In the genomic region with DNA sequence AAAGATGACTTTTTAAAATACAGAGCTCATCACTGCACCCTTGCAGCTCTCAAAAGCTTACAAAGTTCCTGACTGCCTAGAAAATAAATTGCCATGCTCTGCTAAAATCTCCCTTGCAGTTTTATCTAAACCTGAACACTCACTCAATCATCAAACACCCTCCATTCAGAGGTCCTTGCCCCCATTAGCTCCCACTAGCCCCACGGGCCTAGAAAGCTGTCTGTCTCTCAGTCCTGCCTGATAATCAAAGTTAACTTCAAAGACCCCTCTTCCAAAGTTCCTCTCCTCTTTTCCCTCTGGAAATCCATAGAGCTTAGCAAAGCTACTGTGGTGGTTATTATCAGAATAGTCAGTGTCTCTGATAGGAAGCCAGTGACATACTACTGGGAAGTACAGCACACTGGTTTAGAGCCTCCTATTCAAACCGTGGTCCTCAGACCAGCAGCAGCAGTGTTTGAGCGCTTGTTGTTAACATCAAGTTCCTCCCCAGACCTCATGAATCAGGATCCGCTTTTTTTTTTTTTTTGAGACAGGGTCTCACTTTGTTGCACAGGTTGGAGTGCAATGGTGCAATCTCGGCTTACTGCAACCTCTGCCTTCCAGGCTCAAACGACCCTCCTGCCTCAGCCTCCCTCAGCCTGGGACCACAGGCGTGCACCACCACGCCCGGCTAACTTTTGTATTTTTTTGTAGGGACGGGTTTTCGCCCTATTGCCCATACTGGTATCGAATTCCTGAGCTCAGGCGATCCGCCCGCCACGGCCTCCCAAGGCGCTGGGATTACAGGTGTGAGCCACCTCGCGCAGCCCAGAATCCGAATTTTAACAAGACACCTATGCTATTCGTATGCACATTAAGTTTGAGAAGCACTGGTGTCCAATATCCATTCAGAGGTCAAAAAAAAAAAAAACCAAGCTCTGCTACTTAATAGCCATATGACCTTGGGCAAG, we compare ENCODE assay signal across 8 cellular contexts.
DNase-seq lines count a peak whose midpoint lies in the region; ATAC-seq and TF ChIP-seq lines count a peak whose summit lies in the region.

No MANE protein-coding gene starts in this region.

- no peaks in the 10 kb centered on the region for H3K9me3 ChIP-seq in iPS DF 6.9 (ENCODE audit: control insufficient read depth, insufficient read depth, low read length)

- H3K27me3 ChIP-seq in HL-60 (ENCODE audit: insufficient read depth, poor library complexity, severe bottlenecking) (no peaks in the 10 kb centered on the region), iPS DF 6.9 (ENCODE audit: control insufficient read depth, insufficient read depth, low read length) (no peaks in the 10 kb centered on the region)

- peak overlapping the region; percentile 87 for H3K27ac Mint-ChIP-seq in stimulated activated memory B cell treated with anti-CD40 and anti-IgM and Interleukin-4, amounts not matched to agents 10 μg/mL and 1 μg/mL and 100 μg/mL, for 72 hours

- no CpG with 5 or more reads among the region's 21 CpGs for WGBS in iPS DF 6.9 (ENCODE audit: insufficient coverage, insufficient read length)

- peaks cover 6% of the 10 kb centered on the region for H3K36me3 Mint-ChIP-seq in stimulated activated memory B cell treated with anti-CD40 and anti-IgM and Interleukin-4, amounts not matched to agents 10 μg/mL and 1 μg/mL and 100 μg/mL, for 72 hours

- H3K9me3 Mint-ChIP-seq in stimulated activated memory B cell treated with anti-CD40 and anti-IgM and Interleukin-4, amounts not matched to agents 10 μg/mL and 1 μg/mL and 100 μg/mL, for 72 hours = no peaks in the 10 kb centered on the region

- TF ChIP-seq CTCF in HL-60 (IDR thresholded peaks at IDR 0.05; ENCODE audit: insufficient read depth, low read length) = no peak
- no peak for TF ChIP-seq CTCF in VCaP (conservative IDR thresholded peaks at IDR 0.05)

- no peaks in the 10 kb centered on the region for H3K36me3 ChIP-seq in iPS DF 6.9 (ENCODE audit: control insufficient read depth, insufficient read depth, low read length)

- H3K4me1 Mint-ChIP-seq in stimulated activated memory B cell treated with anti-CD40 and anti-IgM and Interleukin-4, amounts not matched to agents 10 μg/mL and 1 μg/mL and 100 μg/mL, for 72 hours = peaks cover 54% of the 10 kb centered on the region

- no peaks in the 10 kb centered on the region for H3K4me1 ChIP-seq in iPS DF 6.9 (ENCODE audit: control insufficient read depth, insufficient read depth, low read length)

- H3K27ac ChIP-seq in HL-60 (replicated peaks) (peak overlapping the region; percentile 86), VCaP (peak overlapping the region; percentile 92), iPS DF 6.9 (ENCODE audit: low read length) (no peak overlapping the region)

- H3K4me3 Mint-ChIP-seq in stimulated activated memory B cell treated with anti-CD40 and anti-IgM and Interleukin-4, amounts not matched to agents 10 μg/mL and 1 μg/mL and 100 μg/mL, for 72 hours = peak overlapping the region; percentile 89

- H3K4me3 ChIP-seq in HL-60 (replicated peaks; ENCODE audit: insufficient read depth, low read length) = peak overlapping the region; percentile 75
- peak overlapping the region; percentile 84; the same call in 1 of the 2 replicates for H3K4me3 ChIP-seq in iPS DF 6.9 (ENCODE audit: low read length)

- DNase-seq in HL-60 (ENCODE audit: low read depth in 1 of 2, low spot score in 1 of 2) (peak in 1 of 2 experiments; percentile 39), iPS DF 6.9 (ENCODE audit: low read depth, low spot score) (no peak), NCI-H1694 treated with DMSO at 0.1 percent for 48 hours (lab: John Stamatoyannopoulos, UW) (no peak), epidermal melanocyte (ENCODE audit: insufficient read length, low spot score) (no peak)
- DNase-seq in effector CD4-positive, alpha-beta T cell = no peak

- H3K27me3 Mint-ChIP-seq in stimulated activated memory B cell treated with anti-CD40 and anti-IgM and Interleukin-4, amounts not matched to agents 10 μg/mL and 1 μg/mL and 100 μg/mL, for 72 hours = no peaks in the 10 kb centered on the region

- no peak for ATAC-seq in stimulated activated memory B cell treated with anti-CD40 and anti-IgM and Interleukin-4, amounts not matched to agents 10 μg/mL and 1 μg/mL and 100 μg/mL, for 72 hours
- ATAC-seq in HG02623 (IDR thresholded peaks at IDR 0.05; ENCODE audit: unreplicated experiment) = no peak
